ENCODE assay signal across 25 cellular contexts in the genomic region with DNA sequence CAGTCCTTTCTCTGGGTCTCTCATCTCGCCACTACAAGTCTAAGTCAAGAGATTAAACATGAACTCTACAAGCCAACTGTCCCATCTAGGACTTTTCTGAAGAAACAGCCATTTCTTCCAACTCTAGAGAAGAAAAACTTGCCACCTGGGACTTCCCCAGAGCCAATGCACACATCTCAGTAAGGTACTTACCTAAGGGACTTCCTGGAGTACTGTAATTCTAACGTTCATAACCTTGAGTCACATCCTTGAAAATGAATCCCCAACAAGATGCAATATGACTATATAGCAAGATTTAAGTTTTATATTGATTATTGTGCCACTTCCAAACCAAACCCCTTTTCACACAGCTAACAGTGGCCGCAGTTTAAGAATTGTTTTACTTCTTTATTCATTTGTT. TPM values are rescaled to one million over a fixed set of nuclear protein-coding genes. Genes with fewer than 3 reads are reported as not detected.
DNase-seq lines count a peak whose midpoint lies in the region; ATAC-seq and TF ChIP-seq lines count a peak whose summit lies in the region.
"Had no signal": no experiment of that assay in that cellular context is flagged by ENCODE, and none has a peak within 500 bp of the region (broad histone marks: within the 10 kb centered on the region; RNA-seq: fewer than 3 reads in every experiment).

No MANE protein-coding gene starts in this region.

- no peaks in the 10 kb centered on the region for H3K4me1 ChIP-seq in breast epithelium
- H3K4me1 ChIP-seq: A549 had no signal

- no peak overlapping the region for H3K4me3 ChIP-seq in GM12865 (ENCODE audit: low read depth, low read length)
- no peak overlapping the region for H3K4me3 ChIP-seq in breast epithelium
- no peak overlapping the region for H3K4me3 ChIP-seq in brain microvascular endothelial cell (ENCODE audit: low read depth, low read length)
- H3K4me3 ChIP-seq: A549, GM23248 had no signal

- DNase-seq in activated CD8-positive, alpha-beta T cell treated with anti-CD3 and anti-CD28 coated beads for 36 hours = peak; percentile 13
- no peak for DNase-seq in activated CD8-positive, alpha-beta T cell treated with anti-CD3 and anti-CD28 coated beads, Interleukin-2, amount 10 ng/mL, durations not matched to agents 7 days and 5 days
- DNase-seq in GM12865 (ENCODE audit: low read depth) (peak; percentile 81), GM20000 (ENCODE audit: low spot score) (peak; percentile 42), breast epithelium (ENCODE audit: low spot score in 2 of 2) (no peak), brain microvascular endothelial cell (no peak)
- DNase-seq: COR-L47; DMS53; GM23248; NCI-H1092 treated with DMSO at 0.1 percent for 48 hours; NCI-H1694; NCI-H2107; NCI-H226; NCI-H526 treated with DMSO at 0.1 percent for 48 hours; NK-92 treated with Interleukin-12 subunit alpha and Interleukin-12 subunit beta, amount 100 ng/mL, for 24 hours; OCI-M1; RPMI8226 had no signal

- H3K27me3 Mint-ChIP-seq in activated CD8-positive, alpha-beta T cell treated with anti-CD3 and anti-CD28 coated beads for 36 hours = peaks cover 3% of the 10 kb centered on the region
- peaks cover 4% of the 10 kb centered on the region for H3K27me3 Mint-ChIP-seq in activated CD8-positive, alpha-beta T cell treated with anti-CD3 and anti-CD28 coated beads, Interleukin-2, amount 10 ng/mL, durations not matched to agents 7 days and 5 days (ENCODE audit: low read depth)
- no peaks in the 10 kb centered on the region for H3K27me3 Mint-ChIP-seq in T-helper 1 cell treated with Interleukin-12 subunit alpha and Interleukin-12 subunit beta and Interleukin-4 antibody, amounts not matched to agents 30 μg/mL and 1 μg/mL, for 36 hours (ENCODE audit: low read depth)

- peak; percentile 58 for ATAC-seq in activated CD8-positive, alpha-beta T cell treated with anti-CD3 and anti-CD28 coated beads for 36 hours
- ATAC-seq in activated CD8-positive, alpha-beta T cell treated with anti-CD3 and anti-CD28 coated beads, Interleukin-2, amount 10 ng/mL, durations not matched to agents 7 days and 5 days = no peak
- ATAC-seq in HG03439 (IDR thresholded peaks at IDR 0.05; ENCODE audit: unreplicated experiment) = no peak
- ATAC-seq: A549, HCT116, HepG2 had no signal

- H3K9me3 ChIP-seq in breast epithelium = peaks cover 7 to 13% of the 10 kb centered on the region in 2 donors
- H3K9me3 ChIP-seq: A549 had no signal

- peak overlapping the region; percentile 47 for H3K27ac Mint-ChIP-seq in activated CD8-positive, alpha-beta T cell treated with anti-CD3 and anti-CD28 coated beads for 36 hours
- no peak overlapping the region for H3K27ac Mint-ChIP-seq in activated CD8-positive, alpha-beta T cell treated with anti-CD3 and anti-CD28 coated beads, Interleukin-2, amount 10 ng/mL, durations not matched to agents 7 days and 5 days
- peak overlapping the region; percentile 53 for H3K27ac Mint-ChIP-seq in T-helper 1 cell treated with Interleukin-12 subunit alpha and Interleukin-12 subunit beta and Interleukin-4 antibody, amounts not matched to agents 30 μg/mL and 1 μg/mL, for 36 hours
- H3K27ac Mint-ChIP-seq: CD14-positive monocyte had no signal

- H3K27me3 ChIP-seq in breast epithelium (peaks cover 0 to 18% of the 10 kb centered on the region in 2 donors), brain microvascular endothelial cell (replicated peaks) (no peaks in the 10 kb centered on the region)

- CTCF ChIA-PET in activated CD8-positive, alpha-beta T cell treated with anti-CD3 and anti-CD28 coated beads for 36 hours (lab: Charles Lee) = no interaction called here
- CTCF ChIA-PET in activated CD8-positive, alpha-beta T cell treated with anti-CD3 and anti-CD28 coated beads, Interleukin-2, amount 10 ng/mL, durations not matched to agents 7 days and 5 days (lab: Charles Lee) = no interaction called here

- H3K4me1 Mint-ChIP-seq in activated CD8-positive, alpha-beta T cell treated with anti-CD3 and anti-CD28 coated beads for 36 hours (ENCODE audit: low read depth) = peaks cover 2% of the 10 kb centered on the region
- H3K4me1 Mint-ChIP-seq in activated CD8-positive, alpha-beta T cell treated with anti-CD3 and anti-CD28 coated beads, Interleukin-2, amount 10 ng/mL, durations not matched to agents 7 days and 5 days (ENCODE audit: low read depth) = no peaks in the 10 kb centered on the region
- H3K4me1 Mint-ChIP-seq in T-helper 1 cell treated with Interleukin-12 subunit alpha and Interleukin-12 subunit beta and Interleukin-4 antibody, amounts not matched to agents 30 μg/mL and 1 μg/mL, for 36 hours (ENCODE audit: low read depth) = peaks cover 11% of the 10 kb centered on the region
- H3K4me1 Mint-ChIP-seq: CD14-positive monocyte had no signal

- H3K9me3 Mint-ChIP-seq in activated CD8-positive, alpha-beta T cell treated with anti-CD3 and anti-CD28 coated beads for 36 hours = no peaks in the 10 kb centered on the region
- H3K9me3 Mint-ChIP-seq in activated CD8-positive, alpha-beta T cell treated with anti-CD3 and anti-CD28 coated beads, Interleukin-2, amount 10 ng/mL, durations not matched to agents 7 days and 5 days (ENCODE audit: insufficient read depth) = no peaks in the 10 kb centered on the region
- H3K9me3 Mint-ChIP-seq in T-helper 1 cell treated with Interleukin-12 subunit alpha and Interleukin-12 subunit beta and Interleukin-4 antibody, amounts not matched to agents 30 μg/mL and 1 μg/mL, for 36 hours = peaks cover 10% of the 10 kb centered on the region

- no peaks in the 10 kb centered on the region for H3K36me3 Mint-ChIP-seq in activated CD8-positive, alpha-beta T cell treated with anti-CD3 and anti-CD28 coated beads for 36 hours (ENCODE audit: low read depth)
- H3K36me3 Mint-ChIP-seq in activated CD8-positive, alpha-beta T cell treated with anti-CD3 and anti-CD28 coated beads, Interleukin-2, amount 10 ng/mL, durations not matched to agents 7 days and 5 days (ENCODE audit: low read depth) = no peaks in the 10 kb centered on the region
- no peaks in the 10 kb centered on the region for H3K36me3 Mint-ChIP-seq in T-helper 1 cell treated with Interleukin-12 subunit alpha and Interleukin-12 subunit beta and Interleukin-4 antibody, amounts not matched to agents 30 μg/mL and 1 μg/mL, for 36 hours (ENCODE audit: low read depth)
- H3K36me3 Mint-ChIP-seq: CD14-positive monocyte had no signal

- H3K27ac ChIP-seq in breast epithelium (no peak overlapping the region), brain microvascular endothelial cell (no peak overlapping the region)
- H3K27ac ChIP-seq: A549, GM23248, KMS-11 had no signal

- TF ChIP-seq POLR2A in breast epithelium (IDR thresholded peaks at IDR 0.05) = no peak

- H3K36me3 ChIP-seq in breast epithelium (no peaks in the 10 kb centered on the region), brain microvascular endothelial cell (replicated peaks) (no peaks in the 10 kb centered on the region)

- POLR2A ChIA-PET in activated CD8-positive, alpha-beta T cell treated with anti-CD3 and anti-CD28 coated beads for 36 hours (lab: Charles Lee) = no interaction called here
- POLR2A ChIA-PET in activated CD8-positive, alpha-beta T cell treated with anti-CD3 and anti-CD28 coated beads, Interleukin-2, amount 10 ng/mL, durations not matched to agents 7 days and 5 days (lab: Charles Lee) = no interaction called here

- no peak for TF ChIP-seq CTCF in activated CD8-positive, alpha-beta T cell treated with anti-CD3 and anti-CD28 coated beads for 36 hours (IDR thresholded peaks at IDR 0.05)
- TF ChIP-seq CTCF in GM12865 (IDR thresholded peaks at IDR 0.05; ENCODE audit: insufficient read depth, low read depth, low read length, missing control alignments) (no peak), GM20000 (IDR thresholded peaks at IDR 0.05; ENCODE audit: extremely low read depth, missing control alignments) (no peak), breast epithelium (IDR thresholded peaks at IDR 0.05) (no peak), brain microvascular endothelial cell (IDR thresholded peaks at IDR 0.05; ENCODE audit: low read depth, low read length, missing control alignments) (no peak)

- intact Hi-C loops in activated CD8-positive, alpha-beta T cell treated with anti-CD3 and anti-CD28 coated beads for 36 hours (cut with micrococcal nuclease) = no loop called here
- intact Hi-C loops in breast epithelium (cut with DNase I; ENCODE audit: low total_unique reads) = no loop called here

- in situ Hi-C loops in brain microvascular endothelial cell (cut with HindIII; ENCODE audit: low pct_ligation_motif_present, low sequenced_read_pairs) = no loop called here

- H3K4me3 Mint-ChIP-seq in activated CD8-positive, alpha-beta T cell treated with anti-CD3 and anti-CD28 coated beads for 36 hours = no peak overlapping the region
- H3K4me3 Mint-ChIP-seq in activated CD8-positive, alpha-beta T cell treated with anti-CD3 and anti-CD28 coated beads, Interleukin-2, amount 10 ng/mL, durations not matched to agents 7 days and 5 days = no peak overlapping the region
- no peak overlapping the region for H3K4me3 Mint-ChIP-seq in T-helper 1 cell treated with Interleukin-12 subunit alpha and Interleukin-12 subunit beta and Interleukin-4 antibody, amounts not matched to agents 30 μg/mL and 1 μg/mL, for 36 hours
- H3K4me3 Mint-ChIP-seq: CD14-positive monocyte had no signal

RNA-seq across cellular contexts. Expression of gene ISX, which starts 11.9 kb away (rescaled TPM):
- not detected for total RNA-seq in activated CD8-positive, alpha-beta T cell treated with anti-CD3 and anti-CD28 coated beads for 36 hours
- total RNA-seq in activated CD8-positive, alpha-beta T cell treated with anti-CD3 and anti-CD28 coated beads, Interleukin-2, amount 10 ng/mL, durations not matched to agents 7 days and 5 days = not detected
- under 1 TPM in 1 of 3 donors, not detected in 2; under 0.01 TPM for total RNA-seq in breast epithelium
- total RNA-seq: GM23248, MCF 10A had no signal

Comparison
In these comparisons a context has a peak if more than half of its experiments do, and no peak if none do; other contexts are left out.
1. DNase-seq: peak in activated CD8-positive, alpha-beta T cell treated with anti-CD3 and anti-CD28 coated beads for 36 hours (single experiment), GM12865 (single experiment) and GM20000 (single experiment); none in activated CD8-positive, alpha-beta T cell treated with anti-CD3 and anti-CD28 coated beads, Interleukin-2, amount 10 ng/mL, durations not matched to agents 7 days and 5 days (single experiment), breast epithelium (0 of 2) and brain microvascular endothelial cell (single experiment).